18 cellular contexts compared by ENCODE assay signal in genomic region chr2:102258025-102258385, GRCh38.
DNase-seq lines count a peak whose midpoint lies in the region; ATAC-seq and TF ChIP-seq lines count a peak whose summit lies in the region.
"Had no signal": no experiment of that assay in that cellular context is flagged by ENCODE, and none has a peak within 500 bp of the region (broad histone marks: within the 10 kb centered on the region; RNA-seq: fewer than 3 reads in every experiment).

No MANE protein-coding gene starts in this region.

- CTCF ChIA-PET in activated naive CD4-positive, alpha-beta T cell treated with anti-CD3 and anti-CD28 coated beads, Interleukin-2, amount 10 ng/mL, durations not matched to agents 7 days and 5 days (lab: Charles Lee), result interaction anchor here (0.9 to 1.8 kb wide), 4 partner anchors 8 to 189 kb away, joined by 3 to 5 read pairs (median 3); no protein-coding TSS in a partner anchor

- H3K9me3 Mint-ChIP-seq in activated naive CD4-positive, alpha-beta T cell treated with anti-CD3 and anti-CD28 coated beads, Interleukin-2, amount 10 ng/mL, durations not matched to agents 7 days and 5 days, result peaks cover 29% of the 10 kb centered on the region
- H3K9me3 Mint-ChIP-seq in stimulated activated effector memory CD8-positive, alpha-beta T cell treated with anti-CD3 and anti-CD28 coated beads, Interleukin-12 subunit alpha, Interleukin-12 subunit beta, amount 100 ng/mL, for 72 hours, result peaks cover 2% of the 10 kb centered on the region
- H3K9me3 Mint-ChIP-seq: dendritic cell treated with granulocyte-macrophage colony-stimulating factor and Interleukin-4, amounts not matched to agents 40 ng/mL and 50 ng/mL, for 4 days had no signal

- H3K36me3 ChIP-seq in brain microvascular endothelial cell (replicated peaks), result no peaks in the 10 kb centered on the region
- H3K36me3 ChIP-seq: BLaER1, prostate gland had no signal

- no peaks in the 10 kb centered on the region for H3K27me3 ChIP-seq in brain microvascular endothelial cell (replicated peaks)
- H3K27me3 ChIP-seq: BLaER1 had no signal

- H3K4me3 Mint-ChIP-seq in activated naive CD4-positive, alpha-beta T cell treated with anti-CD3 and anti-CD28 coated beads, Interleukin-2, amount 10 ng/mL, durations not matched to agents 7 days and 5 days, result no peak overlapping the region
- H3K4me3 Mint-ChIP-seq in stimulated activated effector memory CD8-positive, alpha-beta T cell treated with anti-CD3 and anti-CD28 coated beads, Interleukin-12 subunit alpha, Interleukin-12 subunit beta, amount 100 ng/mL, for 72 hours, result peak overlapping the region; percentile 32
- H3K4me3 Mint-ChIP-seq: dendritic cell treated with granulocyte-macrophage colony-stimulating factor and Interleukin-4, amounts not matched to agents 40 ng/mL and 50 ng/mL, for 4 days had no signal

- H3K36me3 Mint-ChIP-seq in activated naive CD4-positive, alpha-beta T cell treated with anti-CD3 and anti-CD28 coated beads, Interleukin-2, amount 10 ng/mL, durations not matched to agents 7 days and 5 days, result peaks cover 36% of the 10 kb centered on the region
- peaks cover 20% of the 10 kb centered on the region for H3K36me3 Mint-ChIP-seq in stimulated activated effector memory CD8-positive, alpha-beta T cell treated with anti-CD3 and anti-CD28 coated beads, Interleukin-12 subunit alpha, Interleukin-12 subunit beta, amount 100 ng/mL, for 72 hours

- peak overlapping the region; percentile 95 for H3K27ac Mint-ChIP-seq in activated naive CD4-positive, alpha-beta T cell treated with anti-CD3 and anti-CD28 coated beads, Interleukin-2, amount 10 ng/mL, durations not matched to agents 7 days and 5 days
- H3K27ac Mint-ChIP-seq in stimulated activated effector memory CD8-positive, alpha-beta T cell treated with anti-CD3 and anti-CD28 coated beads, Interleukin-12 subunit alpha, Interleukin-12 subunit beta, amount 100 ng/mL, for 72 hours, result peak overlapping the region; percentile 90
- H3K27ac Mint-ChIP-seq: dendritic cell treated with granulocyte-macrophage colony-stimulating factor and Interleukin-4, amounts not matched to agents 40 ng/mL and 50 ng/mL, for 4 days had no signal

- in situ Hi-C loops in brain microvascular endothelial cell (cut with HindIII; ENCODE audit: low pct_ligation_motif_present, low sequenced_read_pairs), result no loop called here

- H3K4me1 Mint-ChIP-seq in activated naive CD4-positive, alpha-beta T cell treated with anti-CD3 and anti-CD28 coated beads, Interleukin-2, amount 10 ng/mL, durations not matched to agents 7 days and 5 days, result peaks cover 58% of the 10 kb centered on the region
- peaks cover 48% of the 10 kb centered on the region for H3K4me1 Mint-ChIP-seq in stimulated activated effector memory CD8-positive, alpha-beta T cell treated with anti-CD3 and anti-CD28 coated beads, Interleukin-12 subunit alpha, Interleukin-12 subunit beta, amount 100 ng/mL, for 72 hours

- no peak for TF ChIP-seq CTCF in brain microvascular endothelial cell (IDR thresholded peaks at IDR 0.05; ENCODE audit: low read depth, low read length, missing control alignments)

- H3K4me3 ChIP-seq in brain microvascular endothelial cell (ENCODE audit: low read depth, low read length), result no peak overlapping the region
- H3K4me3 ChIP-seq: BLaER1, GM12878, prostate gland had no signal

- ATAC-seq in stimulated activated effector memory CD8-positive, alpha-beta T cell treated with anti-CD3 and anti-CD28 coated beads, Interleukin-12 subunit alpha, Interleukin-12 subunit beta, amount 100 ng/mL, for 72 hours, result no peak
- no peak for ATAC-seq in GM21526 (IDR thresholded peaks at IDR 0.05; ENCODE audit: low FRiP score, unreplicated experiment)
- ATAC-seq in GM18907 (IDR thresholded peaks at IDR 0.05; ENCODE audit: unreplicated experiment), result no peak
- ATAC-seq: left colon had no signal

- DNase-seq in activated naive CD4-positive, alpha-beta T cell treated with anti-CD3 and anti-CD28 coated beads, Interleukin-2, amount 10 ng/mL, durations not matched to agents 7 days and 5 days, result no peak
- DNase-seq in activated naive CD4-positive, alpha-beta T cell (lab: John Stamatoyannopoulos, UW), result no peak
- DNase-seq in NCI-H510A treated with DMSO at 0.1 percent for 48 hours (lab: John Stamatoyannopoulos, UW) (peak; percentile 42), brain microvascular endothelial cell (no peak), cerebellar cortex (ENCODE audit: low spot score) (no peak)
- DNase-seq in stimulated activated effector memory CD8-positive, alpha-beta T cell treated with anti-CD3 and anti-CD28 coated beads, Interleukin-12 subunit alpha, Interleukin-12 subunit beta, amount 100 ng/mL, for 72 hours (ENCODE audit: low spot score in 2 of 2), result no peak
- DNase-seq: amygdala, hippocampal formation, left colon, NCI-H1694 treated with DMSO at 0.1 percent for 48 hours, SHP77 treated with DMSO at 0.1 percent for 48 hours had no signal

- H3K27ac ChIP-seq in brain microvascular endothelial cell, result peak overlapping the region; percentile 64
- H3K27ac ChIP-seq: BLaER1, HL-60, prostate gland had no signal

- H3K27me3 Mint-ChIP-seq in activated naive CD4-positive, alpha-beta T cell treated with anti-CD3 and anti-CD28 coated beads, Interleukin-2, amount 10 ng/mL, durations not matched to agents 7 days and 5 days, result no peaks in the 10 kb centered on the region
